21 cellular contexts compared by ENCODE assay signal in genomic region chr1:234490789-234491479, GRCh38. TPM values are rescaled to one million over a fixed set of nuclear protein-coding genes. Genes with fewer than 3 reads are reported as not detected.
DNase-seq lines count a peak whose midpoint lies in the region; TF ChIP-seq lines count a peak whose summit lies in the region.
"Had no signal": no experiment of that assay in that cellular context is flagged by ENCODE, and none has a peak within 500 bp of the region (broad histone marks: within the 10 kb centered on the region; RNA-seq: fewer than 3 reads in every experiment).

No MANE protein-coding gene starts in this region.

- H3K9me3 Mint-ChIP-seq in progenitor cell of endocrine pancreas (ENCODE audit: low read depth): no peaks in the 10 kb centered on the region
- H3K9me3 Mint-ChIP-seq: central memory CD8-positive, alpha-beta T cell; neural crest cell had no signal

- peak; percentile 39 for DNase-seq in activated CD8-positive, alpha-beta memory T cell treated with anti-CD3 and anti-CD28 coated beads, Interleukin-2, amount 50 U/mL, for 48 hours
- no peak for DNase-seq in activated CD8-positive, alpha-beta memory T cell treated with anti-CD3 and anti-CD28 coated beads, Interleukin-2, amount 50 U/mL, for 4 hours
- DNase-seq in NCI-H2171 (lab: John Stamatoyannopoulos, UW) (peak; percentile 78), amniotic epithelial cell (ENCODE audit: low read depth) (peak; percentile 20), progenitor cell of endocrine pancreas (ENCODE audit: low spot score, unreplicated experiment) (no peak), EL (no peak), suprapubic skin (ENCODE audit: low spot score in 2 of 2) (no peak)
- no peak for DNase-seq in activated CD4-positive, alpha-beta T cell treated with anti-CD3 and anti-CD28 coated beads, Interleukin-2, amount 50 U/mL, for 4 hours
- DNase-seq: activated CD4-positive, CD25-positive, alpha-beta regulatory T cell treated with anti-CD3 and anti-CD28 coated beads, Interleukin-2, amount 50 U/mL, for 72 hours; activated CD8-positive, alpha-beta memory T cell treated with anti-CD3 and anti-CD28 coated beads, Interleukin-2, amount 10 ng/mL, durations not matched to agents 7 days and 5 days; activated effector memory CD4-positive, alpha-beta T cell treated with anti-CD3 and anti-CD28 coated beads, Interleukin-2, amount 50 U/mL, for 16 hours; effector CD8-positive, alpha-beta T cell; esophagus squamous epithelium; NCI-H2081 treated with DMSO at 0.1 percent for 48 hours; NCI-H526; SHP77 treated with DMSO at 0.1 percent for 48 hours; stimulated activated CD8-positive, alpha-beta memory T cell treated with anti-CD3 and anti-CD28 coated beads, Interleukin-4, amount 100 ng/mL, for 48 hours; substantia nigra had no signal

- no peak overlapping the region for H3K4me3 ChIP-seq in suprapubic skin
- H3K4me3 ChIP-seq: esophagus squamous epithelium had no signal

- no peak for TF ChIP-seq POLR2A in suprapubic skin (IDR thresholded peaks at IDR 0.05)

- H3K27me3 Mint-ChIP-seq in progenitor cell of endocrine pancreas: no peaks in the 10 kb centered on the region
- H3K27me3 Mint-ChIP-seq: activated CD8-positive, alpha-beta memory T cell treated with anti-CD3 and anti-CD28 coated beads, Interleukin-2, amount 10 ng/mL, durations not matched to agents 7 days and 5 days had no signal

- WGBS in suprapubic skin: 92% methylated on average over 4 of the region's 4 CpGs

- no peak for TF ChIP-seq CTCF in progenitor cell of endocrine pancreas (IDR thresholded peaks at IDR 0.05; ENCODE audit: unreplicated experiment)
- no peak for TF ChIP-seq CTCF in suprapubic skin (IDR thresholded peaks at IDR 0.05)

- H3K27ac Mint-ChIP-seq in progenitor cell of endocrine pancreas: peak overlapping the region; percentile 79
- H3K27ac Mint-ChIP-seq: activated CD8-positive, alpha-beta memory T cell treated with anti-CD3 and anti-CD28 coated beads, Interleukin-2, amount 10 ng/mL, durations not matched to agents 7 days and 5 days had no signal

- TF ChIP-seq EP300 in suprapubic skin (IDR thresholded peaks at IDR 0.05): no peak

- H3K4me1 ChIP-seq in suprapubic skin: peaks cover 21% of the 10 kb centered on the region

- H3K36me3 Mint-ChIP-seq in progenitor cell of endocrine pancreas (ENCODE audit: insufficient read depth): no peaks in the 10 kb centered on the region
- H3K36me3 Mint-ChIP-seq: activated CD8-positive, alpha-beta memory T cell treated with anti-CD3 and anti-CD28 coated beads, Interleukin-2, amount 10 ng/mL, durations not matched to agents 7 days and 5 days had no signal

- no peak overlapping the region for H3K4me3 Mint-ChIP-seq in progenitor cell of endocrine pancreas (ENCODE audit: low read depth)
- H3K4me3 Mint-ChIP-seq: activated CD8-positive, alpha-beta memory T cell treated with anti-CD3 and anti-CD28 coated beads, Interleukin-2, amount 10 ng/mL, durations not matched to agents 7 days and 5 days; central memory CD8-positive, alpha-beta T cell; neural crest cell had no signal

- H3K36me3 ChIP-seq in suprapubic skin: no peaks in the 10 kb centered on the region
- H3K36me3 ChIP-seq: esophagus squamous epithelium had no signal

- no peaks in the 10 kb centered on the region for H3K27me3 ChIP-seq in suprapubic skin
- H3K27me3 ChIP-seq: esophagus squamous epithelium had no signal

- peaks cover 28% of the 10 kb centered on the region for H3K4me1 Mint-ChIP-seq in progenitor cell of endocrine pancreas (ENCODE audit: low read depth)
- H3K4me1 Mint-ChIP-seq: central memory CD8-positive, alpha-beta T cell had no signal

- no peaks in the 10 kb centered on the region for H3K9me3 ChIP-seq in suprapubic skin
- H3K9me3 ChIP-seq: esophagus squamous epithelium had no signal

- no peak overlapping the region for H3K27ac ChIP-seq in suprapubic skin
- H3K27ac ChIP-seq: C4-2B, esophagus squamous epithelium had no signal

RNA-seq across cellular contexts. Expression of gene TARBP1, which starts 12.0 kb away (rescaled TPM):
- total RNA-seq in progenitor cell of endocrine pancreas: 60.4 and 65.9 TPM in 2 replicates
- 10 to 100 TPM; 21.1 to 78.2 (median 23.5) TPM for total RNA-seq in suprapubic skin

Comparison
In these comparisons a context has a peak if more than half of its experiments do, and no peak if none do; other contexts are left out.
1. DNase-seq: peak in activated CD8-positive, alpha-beta memory T cell treated with anti-CD3 and anti-CD28 coated beads, Interleukin-2, amount 50 U/mL, for 48 hours (single experiment), NCI-H2171 (single experiment) and amniotic epithelial cell (single experiment); none in activated CD8-positive, alpha-beta memory T cell treated with anti-CD3 and anti-CD28 coated beads, Interleukin-2, amount 50 U/mL, for 4 hours (single experiment), progenitor cell of endocrine pancreas (single experiment), EL (single experiment), suprapubic skin (0 of 2) and activated CD4-positive, alpha-beta T cell treated with anti-CD3 and anti-CD28 coated beads, Interleukin-2, amount 50 U/mL, for 4 hours (0 of 2).